25 cellular contexts compared by ENCODE assay signal in the genomic region with DNA sequence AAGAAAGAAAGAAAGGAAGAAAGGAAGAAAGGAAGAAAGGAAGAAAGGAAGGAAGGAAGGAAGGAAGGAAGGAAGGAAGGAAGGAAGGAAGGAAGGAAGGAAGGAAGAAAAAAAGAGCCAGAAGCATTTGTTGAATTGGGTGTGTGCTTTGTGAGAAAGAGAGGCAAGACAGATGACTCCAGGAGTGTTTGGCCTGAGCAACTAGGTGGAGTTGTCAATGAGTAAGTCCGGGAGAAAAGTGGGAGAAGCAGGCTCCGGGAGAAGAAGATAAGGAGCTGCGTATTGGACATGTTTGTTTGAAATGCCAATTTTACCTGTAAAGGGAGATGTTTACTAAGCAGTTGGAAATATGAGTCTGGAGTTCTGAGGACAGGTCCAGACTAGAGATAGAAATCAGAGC. TPM values are rescaled to one million over a fixed set of nuclear protein-coding genes. Genes with fewer than 3 reads are reported as not detected.
A peak's percentile ranks its signal among the peaks of the same experiment; 100 is the strongest.
DNase-seq lines count a peak whose midpoint lies in the region; ATAC-seq, FAIRE-seq and TF ChIP-seq lines count a peak whose summit lies in the region.
"Had no signal": no experiment of that assay in that cellular context is flagged by ENCODE, and none has a peak within 500 bp of the region (broad histone marks: within the 10 kb centered on the region; RNA-seq: fewer than 3 reads in every experiment).

No MANE protein-coding gene starts in this region.

- POLR2A ChIA-PET in activated CD4-positive, alpha-beta memory T cell treated with anti-CD3 and anti-CD28 coated beads for 36 hours (lab: Charles Lee): interaction anchor here (1.2 kb wide), 1 partner anchor 20 kb away, joined by 3 read pairs; no protein-coding TSS in a partner anchor

- intact Hi-C loops in activated CD4-positive, alpha-beta memory T cell treated with anti-CD3 and anti-CD28 coated beads for 36 hours (cut with micrococcal nuclease): loop anchor here (5.0 kb wide), 1 partner anchor 133 kb away; no protein-coding TSS in a partner anchor

- no peak for ATAC-seq in activated T-cell treated with anti-CD3 and anti-CD28 coated beads, Interleukin-2, amount 50 U/mL, for 72 hours (replicated peaks in 1 of 2)
- ATAC-seq in HG03469 (IDR thresholded peaks at IDR 0.05; ENCODE audit: unreplicated experiment): no peak
- no peak for ATAC-seq in GM21390 (IDR thresholded peaks at IDR 0.05; ENCODE audit: unreplicated experiment)
- ATAC-seq: Panc1, Right ventricle myocardium inferior had no signal

- H3K4me1 Mint-ChIP-seq in activated T-cell treated with anti-CD3 and anti-CD28 coated beads, Interleukin-2, amount 50 U/mL, for 72 hours (ENCODE audit: low read depth): peaks cover 74% of the 10 kb centered on the region
- peaks cover 42% of the 10 kb centered on the region for H3K4me1 Mint-ChIP-seq in activated CD4-positive, alpha-beta memory T cell treated with anti-CD3 and anti-CD28 coated beads for 36 hours (ENCODE audit: low read depth)
- H3K4me1 Mint-ChIP-seq in astrocyte (ENCODE audit: low read depth, unreplicated experiment): peaks cover 25% of the 10 kb centered on the region
- H3K4me1 Mint-ChIP-seq in progenitor cell of endocrine pancreas (ENCODE audit: low read depth): peaks cover 17% of the 10 kb centered on the region

- no peak overlapping the region for H3K9ac ChIP-seq in astrocyte (ENCODE audit: low read length)
- H3K9ac ChIP-seq: KMS-11 had no signal

- H3K9me3 Mint-ChIP-seq in activated T-cell treated with anti-CD3 and anti-CD28 coated beads, Interleukin-2, amount 50 U/mL, for 72 hours: no peaks in the 10 kb centered on the region
- H3K9me3 Mint-ChIP-seq in activated CD4-positive, alpha-beta memory T cell treated with anti-CD3 and anti-CD28 coated beads for 36 hours: no peaks in the 10 kb centered on the region
- H3K9me3 Mint-ChIP-seq in astrocyte (ENCODE audit: unreplicated experiment) (peaks cover 5% of the 10 kb centered on the region), progenitor cell of endocrine pancreas (ENCODE audit: low read depth) (peaks cover 3% of the 10 kb centered on the region)

- H4K20me1 ChIP-seq in astrocyte (ENCODE audit: insufficient read depth, low read length): no peaks in the 10 kb centered on the region

- peaks cover 6 to 8% of the 10 kb centered on the region in 2 donors for H3K36me3 Mint-ChIP-seq in activated T-cell treated with anti-CD3 and anti-CD28 coated beads, Interleukin-2, amount 50 U/mL, for 72 hours (ENCODE audit: insufficient read depth in 2 of 2)
- H3K36me3 Mint-ChIP-seq in activated CD4-positive, alpha-beta memory T cell treated with anti-CD3 and anti-CD28 coated beads for 36 hours: peaks cover 4% of the 10 kb centered on the region
- H3K36me3 Mint-ChIP-seq in astrocyte (ENCODE audit: low read depth, unreplicated experiment) (no peaks in the 10 kb centered on the region), progenitor cell of endocrine pancreas (ENCODE audit: insufficient read depth) (peaks cover 4% of the 10 kb centered on the region)
- H3K36me3 Mint-ChIP-seq: CD14-positive monocyte had no signal

- H3K27ac ChIP-seq in astrocyte (ENCODE audit: low read depth, low read length): no peak overlapping the region
- H3K27ac ChIP-seq: KMS-11 had no signal

- TF ChIP-seq CTCF in astrocyte (IDR thresholded peaks at IDR 0.05; ENCODE audit: insufficient read depth, low read depth, low read length): no peak
- no peak for TF ChIP-seq CTCF in progenitor cell of endocrine pancreas (IDR thresholded peaks at IDR 0.05; ENCODE audit: unreplicated experiment)

- H3K27ac Mint-ChIP-seq in activated T-cell treated with anti-CD3 and anti-CD28 coated beads, Interleukin-2, amount 50 U/mL, for 72 hours: peak overlapping the region; percentile 44
- H3K27ac Mint-ChIP-seq in activated CD4-positive, alpha-beta memory T cell treated with anti-CD3 and anti-CD28 coated beads for 36 hours: no peak overlapping the region
- H3K27ac Mint-ChIP-seq in astrocyte (ENCODE audit: unreplicated experiment): peak overlapping the region; percentile 4
- peak overlapping the region; percentile 42 for H3K27ac Mint-ChIP-seq in progenitor cell of endocrine pancreas
- H3K27ac Mint-ChIP-seq: CD14-positive monocyte, HFFc6 had no signal

- no peaks in the 10 kb centered on the region for H3K27me3 Mint-ChIP-seq in activated T-cell treated with anti-CD3 and anti-CD28 coated beads, Interleukin-2, amount 50 U/mL, for 72 hours (ENCODE audit: low read depth)
- peaks cover 1% of the 10 kb centered on the region for H3K27me3 Mint-ChIP-seq in activated CD4-positive, alpha-beta memory T cell treated with anti-CD3 and anti-CD28 coated beads for 36 hours
- H3K27me3 Mint-ChIP-seq in astrocyte (ENCODE audit: low read depth, unreplicated experiment) (no peaks in the 10 kb centered on the region), progenitor cell of endocrine pancreas (no peaks in the 10 kb centered on the region)

- no peak overlapping the region for H2AFZ ChIP-seq in astrocyte (ENCODE audit: low read depth, low read length)

- H3K4me3 Mint-ChIP-seq in activated T-cell treated with anti-CD3 and anti-CD28 coated beads, Interleukin-2, amount 50 U/mL, for 72 hours: peak overlapping the region; percentile 66 to 72
- H3K4me3 Mint-ChIP-seq in activated CD4-positive, alpha-beta memory T cell treated with anti-CD3 and anti-CD28 coated beads for 36 hours: peak overlapping the region; percentile 43
- H3K4me3 Mint-ChIP-seq in astrocyte (ENCODE audit: unreplicated experiment) (no peak overlapping the region), progenitor cell of endocrine pancreas (ENCODE audit: low read depth) (no peak overlapping the region)
- H3K4me3 Mint-ChIP-seq: CD14-positive monocyte, HFFc6 had no signal

- no peaks in the 10 kb centered on the region for H3K27me3 ChIP-seq in astrocyte (ENCODE audit: insufficient read depth, low read length)

- no peaks in the 10 kb centered on the region for H3K79me2 ChIP-seq in astrocyte (ENCODE audit: insufficient read depth, low read length)

- no peaks in the 10 kb centered on the region for H3K36me3 ChIP-seq in astrocyte (ENCODE audit: insufficient read depth, low read length)

- no peak overlapping the region for H3K4me2 ChIP-seq in astrocyte (ENCODE audit: low read length)
- H3K4me2 ChIP-seq: KMS-11 had no signal

- peaks cover 15% of the 10 kb centered on the region for H3K4me1 ChIP-seq in astrocyte (ENCODE audit: insufficient read depth, low read length)

- no peak overlapping the region for H3K4me3 ChIP-seq in astrocyte (ENCODE audit: insufficient read depth, low read depth, low read length)

- FAIRE-seq in astrocyte (lab: Jason Lieb, UNC): no peak
- FAIRE-seq: H1 had no signal

- no peak for DNase-seq in activated T-cell treated with anti-CD3 and anti-CD28 coated beads, Interleukin-2, amount 50 U/mL, for 72 hours
- DNase-seq in activated T-cell treated with anti-CD3 and anti-CD28 coated beads for 4 hours (no peak), astrocyte (ENCODE audit: low read depth) (no peak), progenitor cell of endocrine pancreas (ENCODE audit: low spot score, unreplicated experiment) (no peak), SKM-1 treated with dmso at 0.1 percent for 144 hours (lab: John Stamatoyannopoulos, UW; ENCODE audit: unreplicated experiment) (no peak)
- no peak for DNase-seq in activated CD4-positive, alpha-beta memory T cell treated with anti-CD3 and anti-CD28 coated beads for 36 hours
- DNase-seq: ACHN, AML-193, COR-L47, DMS153, EL, HFFc6, NCI-H1048, NCI-H1436 treated with DMSO at 0.1 percent for 48 hours, NCI-H2029 treated with DMSO at 0.1 percent for 48 hours, NCI-H2171 treated with DMSO at 0.1 percent for 48 hours, NCI-H446 treated with DMSO at 0.1 percent for 48 hours, NCI-H774 had no signal

- CTCF ChIA-PET in activated CD4-positive, alpha-beta memory T cell treated with anti-CD3 and anti-CD28 coated beads for 36 hours (lab: Charles Lee): interaction anchor here (1.0 to 1.2 kb wide), 2 partner anchors 24 to 215 kb away, joined by 3 to 5 read pairs; no protein-coding TSS in a partner anchor

- no peaks in the 10 kb centered on the region for H3K9me3 ChIP-seq in astrocyte (ENCODE audit: insufficient read depth, low read depth, low read length)

RNA-seq across cellular contexts. Expression of gene GCNT1, which starts 15.1 kb away (rescaled TPM):
- 1 to 10 TPM; 4.2 to 9.7 TPM for total RNA-seq in activated T-cell treated with anti-CD3 and anti-CD28 coated beads, Interleukin-2, amount 50 U/mL, for 72 hours
- total RNA-seq in activated CD4-positive, alpha-beta memory T cell treated with anti-CD3 and anti-CD28 coated beads for 36 hours: 1 to 10 TPM; 6.7 to 6.9 TPM
- total RNA-seq in astrocyte (14.7 and 15.9 TPM in 2 replicates), progenitor cell of endocrine pancreas (57.1 and 69.3 TPM in 2 replicates)

RNA-seq across cellular contexts. Expression of gene RFK, which starts 49.7 kb away (rescaled TPM):
- 1 to 10 TPM; 6.8 to 9.6 TPM for total RNA-seq in activated T-cell treated with anti-CD3 and anti-CD28 coated beads, Interleukin-2, amount 50 U/mL, for 72 hours
- 1 to 10 TPM; 7.4 to 7.7 TPM for total RNA-seq in activated CD4-positive, alpha-beta memory T cell treated with anti-CD3 and anti-CD28 coated beads for 36 hours
- total RNA-seq in astrocyte: 19.2 and 26.8 TPM in 2 replicates
- 17.0 and 18.3 TPM in 2 replicates for total RNA-seq in progenitor cell of endocrine pancreas

Comparison
In these comparisons a context has a peak if more than half of its experiments do, and no peak if none do; other contexts are left out.
1. H3K4me3 Mint-ChIP-seq: peak in activated T-cell treated with anti-CD3 and anti-CD28 coated beads, Interleukin-2, amount 50 U/mL, for 72 hours (2 of 2) and activated CD4-positive, alpha-beta memory T cell treated with anti-CD3 and anti-CD28 coated beads for 36 hours (single experiment); none in astrocyte (single experiment) and progenitor cell of endocrine pancreas (single experiment).